ENCODE assay signal across 2 cellular contexts in genomic region chr2:227130636-227131035, GRCh38.
TF ChIP-seq lines count a peak whose summit lies in the region.

No MANE protein-coding gene starts in this region.

TF ChIP-seq in A549, 52 proteins besides CTCF, POLR2A, EP300 and RAD21:
- no peak for TF ChIP-seq NPAS2 (CRISPR knock-in tag; IDR thresholded peaks at IDR 0.05; ENCODE audit: borderline replicate concordance)

TF ChIP-seq in GM12878, 131 proteins besides CTCF, POLR2A, EP300 and RAD21:
- TF ChIP-seq MLLT1 (IDR thresholded peaks at IDR 0.05) (no peak), ATF3 (IDR thresholded peaks at IDR 0.05; ENCODE audit: borderline replicate concordance, extremely low read depth, low read depth, low read length) (no peak), FOS (IDR thresholded peaks at IDR 0.05; ENCODE audit: borderline replicate concordance, extremely low read depth, insufficient read length) (no peak), RELB (IDR thresholded peaks at IDR 0.05; ENCODE audit: low read depth) (no peak)
